ENCODE assay signal across 29 cellular contexts in genomic region chr6:98463629-98464028, GRCh38.
"Had no signal": no experiment of that assay in that cellular context is flagged by ENCODE, and none has a peak within 500 bp of the region (broad histone marks: within the 10 kb centered on the region; RNA-seq: fewer than 3 reads in every experiment).

No MANE protein-coding gene starts in this region.

- ATAC-seq: activated CD4-positive, alpha-beta T cell treated with anti-CD3 and anti-CD28 coated beads for 36 hours; activated CD8-positive, alpha-beta memory T cell treated with anti-CD3 and anti-CD28 coated beads, Interleukin-2, amount 10 ng/mL, durations not matched to agents 7 days and 5 days; activated CD8-positive, alpha-beta T cell treated with anti-CD3 and anti-CD28 coated beads, Interleukin-2, amount 10 ng/mL, durations not matched to agents 7 days and 5 days; activated naive CD8-positive, alpha-beta T cell treated with anti-CD3 and anti-CD28 coated beads, Interleukin-2, amount 50 U/mL, for 24 hours; body of pancreas; effector memory CD8-positive, alpha-beta T cell; foreskin keratinocyte; gastrocnemius medialis; heart right ventricle had no signal

- DNase-seq: activated CD4-positive, alpha-beta memory T cell treated with anti-CD3 and anti-CD28 coated beads for 36 hours; activated CD4-positive, alpha-beta T cell treated with anti-CD3 and anti-CD28 coated beads for 36 hours; activated CD4-positive, alpha-beta T cell treated with anti-CD3 and anti-CD28 coated beads, Interleukin-2, amount 10 ng/mL, durations not matched to agents 24 days and 14 days; activated CD4-positive, CD25-positive, alpha-beta regulatory T cell; activated CD4-positive, CD25-positive, alpha-beta regulatory T cell treated with anti-CD3 and anti-CD28 coated beads, Interleukin-2, amount 50 U/mL, for 72 hours; activated CD8-positive, alpha-beta memory T cell treated with anti-CD3 and anti-CD28 coated beads, Interleukin-2, amount 10 ng/mL, durations not matched to agents 7 days and 5 days; activated CD8-positive, alpha-beta memory T cell treated with anti-CD3 and anti-CD28 coated beads, Interleukin-2, amount 50 U/mL, for 4 hours; activated CD8-positive, alpha-beta T cell treated with anti-CD3 and anti-CD28 coated beads, Interleukin-2, amount 10 ng/mL, durations not matched to agents 7 days and 5 days; activated effector memory CD4-positive, alpha-beta T cell treated with anti-CD3 and anti-CD28 coated beads, Interleukin-2, amount 50 U/mL, for 16 hours; activated naive CD4-positive, alpha-beta T cell treated with anti-CD3 and anti-CD28 coated beads for 36 hours; activated naive CD8-positive, alpha-beta T cell treated with anti-CD3 and anti-CD28 coated beads for 36 hours; activated naive CD8-positive, alpha-beta T cell treated with anti-CD3 and anti-CD28 coated beads, Interleukin-2, amount 50 U/mL, for 24 hours; activated T-cell treated with anti-CD3 and anti-CD28 coated beads, Interleukin-2, amount 50 U/mL, for 1 hour; activated T-cell treated with anti-CD3 and anti-CD28 coated beads, Interleukin-2, amount 50 U/mL, for 48 hours; adrenal gland; amygdala; aorta; body of pancreas; caudate nucleus; cortex of kidney; dermis blood vessel endothelial cell; effector CD4-positive, alpha-beta T cell; effector memory CD8-positive, alpha-beta T cell; erythroblast; foreskin keratinocyte; gastrocnemius medialis; glutamatergic neuron; heart right ventricle; T1000 had no signal
